Comparison of ENCODE assay signal across 16 cellular contexts in the genomic region with DNA sequence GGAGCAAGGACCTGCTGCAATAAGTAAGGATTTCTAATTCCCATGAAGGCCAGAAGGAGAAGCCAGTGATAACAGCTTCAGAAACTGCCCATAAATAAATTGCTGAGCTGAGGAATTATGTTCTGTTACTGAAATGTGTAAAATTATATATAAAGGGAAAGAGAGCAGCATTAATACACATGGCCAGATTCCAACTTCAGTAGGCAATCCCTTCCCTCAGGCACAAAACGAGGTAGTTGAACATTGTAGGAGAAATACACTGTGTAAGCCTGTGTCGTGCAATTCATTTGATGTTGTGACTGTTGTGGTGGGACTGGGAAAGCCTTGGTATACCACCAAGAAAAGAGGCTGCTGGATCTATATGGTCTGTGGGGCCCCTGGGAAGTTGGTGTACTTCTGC.
A peak's percentile ranks its signal among the peaks of the same experiment; 100 is the strongest.
DNase-seq lines count a peak whose midpoint lies in the region; ATAC-seq and TF ChIP-seq lines count a peak whose summit lies in the region.
"Had no signal": no experiment of that assay in that cellular context is flagged by ENCODE, and none has a peak within 500 bp of the region (broad histone marks: within the 10 kb centered on the region; RNA-seq: fewer than 3 reads in every experiment).

No MANE protein-coding gene starts in this region.

- H3K9me2 ChIP-seq in GM23338 (ENCODE audit: insufficient read depth), result peaks cover 14% of the 10 kb centered on the region; the same call in 1 of the 2 replicates

- intact Hi-C loops in body of pancreas (cut with DNase I), result no loop called here

- no peaks in the 10 kb centered on the region for H3F3A ChIP-seq in GM23338 (replicated peaks; ENCODE audit: low read depth)

- H3K27ac Mint-ChIP-seq in mesothelial cell of epicardium, result peak overlapping the region; percentile 56
- no peak overlapping the region for H3K27ac Mint-ChIP-seq in GM23338
- H3K27ac Mint-ChIP-seq: B cell; CD4-positive, alpha-beta T cell; CD8-positive, alpha-beta T cell had no signal

- H3K36me3 Mint-ChIP-seq in mesothelial cell of epicardium (peaks cover 10% of the 10 kb centered on the region), GM23338 (ENCODE audit: low read depth) (no peaks in the 10 kb centered on the region)

- H3K27ac ChIP-seq in SK-N-MC, result peak overlapping the region; percentile 96
- H3K27ac ChIP-seq in body of pancreas, result no peak overlapping the region
- H3K27ac ChIP-seq in GM23338 (ENCODE audit: low read depth), result no peak overlapping the region
- H3K27ac ChIP-seq: BLaER1 treated with 17β-estradiol and CSF1 and Interleukin-3, amounts not matched to agents 10 nM and 100 nM; C4-2B had no signal

- DNase-seq in SK-N-MC (ENCODE audit: low read depth, low spot score) (peak; percentile 93), mesothelial cell of epicardium (ENCODE audit: low spot score in 2 of 2, unreplicated experiment in 2 of 2) (no peak), NCI-H1048 (lab: John Stamatoyannopoulos, UW) (no peak), body of pancreas (no peak), GM23338 (ENCODE audit: low spot score) (no peak)
- DNase-seq: 8988T; AML-193; Caco-2; Calu3; CD4-positive, alpha-beta T cell; CD8-positive, alpha-beta T cell; DMS79 treated with DMSO at 0.1 percent for 48 hours; GF-D8 had no signal

- no peak overlapping the region for H2AFZ ChIP-seq in GM23338

- peak overlapping the region; percentile 46 for H3K9ac ChIP-seq in SK-N-MC (ENCODE audit: insufficient read length)
- H3K9ac ChIP-seq: BLaER1 treated with 17β-estradiol and CSF1 and Interleukin-3, amounts not matched to agents 10 nM and 100 nM had no signal

- H3K4me3 Mint-ChIP-seq in mesothelial cell of epicardium, result no peak overlapping the region
- H3K4me3 Mint-ChIP-seq in GM23338, result no peak overlapping the region
- H3K4me3 Mint-ChIP-seq: B cell; CD4-positive, alpha-beta T cell; CD8-positive, alpha-beta T cell had no signal

- H3K27me3 Mint-ChIP-seq in mesothelial cell of epicardium (ENCODE audit: low read depth) (peaks cover 10% of the 10 kb centered on the region), GM23338 (ENCODE audit: insufficient read depth, low read depth, poor library complexity) (no peaks in the 10 kb centered on the region)
- H3K27me3 Mint-ChIP-seq: B cell; CD4-positive, alpha-beta T cell had no signal

- H3K27me3 ChIP-seq in body of pancreas, result no peaks in the 10 kb centered on the region
- no peaks in the 10 kb centered on the region for H3K27me3 ChIP-seq in GM23338 (ENCODE audit: insufficient read depth)
- H3K27me3 ChIP-seq: BLaER1 treated with 17β-estradiol and CSF1 and Interleukin-3, amounts not matched to agents 10 nM and 100 nM had no signal

- H3K4me2 ChIP-seq in GM23338, result no peak overlapping the region
- H3K4me2 ChIP-seq: BLaER1 treated with 17β-estradiol and CSF1 and Interleukin-3, amounts not matched to agents 10 nM and 100 nM had no signal

- ATAC-seq in body of pancreas (no peak), GM23338 (no peak)
- ATAC-seq: CD8-positive, alpha-beta T cell had no signal

- H3K9me3 ChIP-seq in SK-N-MC (ENCODE audit: low read depth, low read length), result no peaks in the 10 kb centered on the region
- no peaks in the 10 kb centered on the region for H3K9me3 ChIP-seq in body of pancreas
- H3K9me3 ChIP-seq: Caco-2 had no signal

- H3K9me3 Mint-ChIP-seq in mesothelial cell of epicardium, result peaks cover 6% of the 10 kb centered on the region
- H3K9me3 Mint-ChIP-seq in GM23338, result no peaks in the 10 kb centered on the region
- H3K9me3 Mint-ChIP-seq: CD4-positive, alpha-beta T cell; CD8-positive, alpha-beta T cell had no signal

- no peak for TF ChIP-seq CTCF in mesothelial cell of epicardium (IDR thresholded peaks at IDR 0.05; ENCODE audit: unreplicated experiment)
- TF ChIP-seq CTCF in body of pancreas (IDR thresholded peaks at IDR 0.05), result no peak
- TF ChIP-seq CTCF in GM23338 (conservative IDR thresholded peaks at IDR 0.05; ENCODE audit: low read depth in 2 of 2), result no peak

- H4K20me1 ChIP-seq in GM23338 (replicated peaks; ENCODE audit: insufficient read depth), result no peaks in the 10 kb centered on the region
- H4K20me1 ChIP-seq: BLaER1 treated with 17β-estradiol and CSF1 and Interleukin-3, amounts not matched to agents 10 nM and 100 nM had no signal

- H3K79me2 ChIP-seq in GM23338 (replicated peaks; ENCODE audit: insufficient read depth), result no peaks in the 10 kb centered on the region

- H3K36me3 ChIP-seq in SK-N-MC (ENCODE audit: insufficient read depth, low read length), result peaks cover 8% of the 10 kb centered on the region; the same call in 1 of the 2 replicates
- H3K36me3 ChIP-seq in body of pancreas (replicated peaks in 1 of 2; ENCODE audit: insufficient read depth in 1 of 2, low read depth in 2 of 2), result no peaks in the 10 kb centered on the region
- no peaks in the 10 kb centered on the region for H3K36me3 ChIP-seq in GM23338 (ENCODE audit: insufficient read depth)

- H3K4me1 ChIP-seq in body of pancreas (peaks cover 22% of the 10 kb centered on the region), GM23338 (ENCODE audit: insufficient read depth) (no peaks in the 10 kb centered on the region; the same call in 1 of the 2 replicates)

- no peak for TF ChIP-seq POLR2A in body of pancreas (IDR thresholded peaks at IDR 0.05)

- H3K4me3 ChIP-seq in SK-N-MC (peak overlapping the region; percentile 66), body of pancreas (no peak overlapping the region), GM23338 (no peak overlapping the region)
- H3K4me3 ChIP-seq: BLaER1 treated with 17β-estradiol and CSF1 and Interleukin-3, amounts not matched to agents 10 nM and 100 nM had no signal

- 83 to 90% methylated on average over 2 of the region's 2 CpGs for WGBS in body of pancreas, 2 donors

- H3K4me1 Mint-ChIP-seq in mesothelial cell of epicardium (peaks cover 39% of the 10 kb centered on the region), GM23338 (peaks cover 7% of the 10 kb centered on the region; the same call in 2 of the 3 replicates)

TF ChIP-seq in GM23338, 12 proteins besides CTCF, POLR2A, EP300 and RAD21 (continues in another document):
- TF ChIP-seq ZNF331 (CRISPR knock-in tag; IDR thresholded peaks at IDR 0.05; ENCODE audit: low read depth), result no peak
- no peak for TF ChIP-seq CREB1 (CRISPR knock-in tag; IDR thresholded peaks at IDR 0.05; ENCODE audit: low read depth)
- no peak for TF ChIP-seq EZH2 (IDR thresholded peaks at IDR 0.05; ENCODE audit: low read depth, unreplicated experiment)
- no peak for TF ChIP-seq STAT1 (IDR thresholded peaks at IDR 0.05; ENCODE audit: unreplicated experiment)
- no peak for TF ChIP-seq JUNB (IDR thresholded peaks at IDR 0.05; ENCODE audit: unreplicated experiment)
- TF ChIP-seq NANOG (IDR thresholded peaks at IDR 0.05; ENCODE audit: borderline replicate concordance), result no peak
- TF ChIP-seq, protein P1, sequence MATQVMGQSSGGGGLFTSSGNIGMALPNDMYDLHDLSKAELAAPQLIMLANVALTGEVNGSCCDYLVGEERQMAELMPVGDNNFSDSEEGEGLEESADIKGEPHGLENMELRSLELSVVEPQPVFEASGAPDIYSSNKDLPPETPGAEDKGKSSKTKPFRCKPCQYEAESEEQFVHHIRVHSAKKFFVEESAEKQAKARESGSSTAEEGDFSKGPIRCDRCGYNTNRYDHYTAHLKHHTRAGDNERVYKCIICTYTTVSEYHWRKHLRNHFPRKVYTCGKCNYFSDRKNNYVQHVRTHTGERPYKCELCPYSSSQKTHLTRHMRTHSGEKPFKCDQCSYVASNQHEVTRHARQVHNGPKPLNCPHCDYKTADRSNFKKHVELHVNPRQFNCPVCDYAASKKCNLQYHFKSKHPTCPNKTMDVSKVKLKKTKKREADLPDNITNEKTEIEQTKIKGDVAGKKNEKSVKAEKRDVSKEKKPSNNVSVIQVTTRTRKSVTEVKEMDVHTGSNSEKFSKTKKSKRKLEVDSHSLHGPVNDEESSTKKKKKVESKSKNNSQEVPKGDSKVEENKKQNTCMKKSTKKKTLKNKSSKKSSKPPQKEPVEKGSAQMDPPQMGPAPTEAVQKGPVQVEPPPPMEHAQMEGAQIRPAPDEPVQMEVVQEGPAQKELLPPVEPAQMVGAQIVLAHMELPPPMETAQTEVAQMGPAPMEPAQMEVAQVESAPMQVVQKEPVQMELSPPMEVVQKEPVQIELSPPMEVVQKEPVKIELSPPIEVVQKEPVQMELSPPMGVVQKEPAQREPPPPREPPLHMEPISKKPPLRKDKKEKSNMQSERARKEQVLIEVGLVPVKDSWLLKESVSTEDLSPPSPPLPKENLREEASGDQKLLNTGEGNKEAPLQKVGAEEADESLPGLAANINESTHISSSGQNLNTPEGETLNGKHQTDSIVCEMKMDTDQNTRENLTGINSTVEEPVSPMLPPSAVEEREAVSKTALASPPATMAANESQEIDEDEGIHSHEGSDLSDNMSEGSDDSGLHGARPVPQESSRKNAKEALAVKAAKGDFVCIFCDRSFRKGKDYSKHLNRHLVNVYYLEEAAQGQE (IDR thresholded peaks at IDR 0.05; ENCODE audit: unreplicated experiment), result no peak
